ENCODE assay signal across 1 cellular context in the genomic region with DNA sequence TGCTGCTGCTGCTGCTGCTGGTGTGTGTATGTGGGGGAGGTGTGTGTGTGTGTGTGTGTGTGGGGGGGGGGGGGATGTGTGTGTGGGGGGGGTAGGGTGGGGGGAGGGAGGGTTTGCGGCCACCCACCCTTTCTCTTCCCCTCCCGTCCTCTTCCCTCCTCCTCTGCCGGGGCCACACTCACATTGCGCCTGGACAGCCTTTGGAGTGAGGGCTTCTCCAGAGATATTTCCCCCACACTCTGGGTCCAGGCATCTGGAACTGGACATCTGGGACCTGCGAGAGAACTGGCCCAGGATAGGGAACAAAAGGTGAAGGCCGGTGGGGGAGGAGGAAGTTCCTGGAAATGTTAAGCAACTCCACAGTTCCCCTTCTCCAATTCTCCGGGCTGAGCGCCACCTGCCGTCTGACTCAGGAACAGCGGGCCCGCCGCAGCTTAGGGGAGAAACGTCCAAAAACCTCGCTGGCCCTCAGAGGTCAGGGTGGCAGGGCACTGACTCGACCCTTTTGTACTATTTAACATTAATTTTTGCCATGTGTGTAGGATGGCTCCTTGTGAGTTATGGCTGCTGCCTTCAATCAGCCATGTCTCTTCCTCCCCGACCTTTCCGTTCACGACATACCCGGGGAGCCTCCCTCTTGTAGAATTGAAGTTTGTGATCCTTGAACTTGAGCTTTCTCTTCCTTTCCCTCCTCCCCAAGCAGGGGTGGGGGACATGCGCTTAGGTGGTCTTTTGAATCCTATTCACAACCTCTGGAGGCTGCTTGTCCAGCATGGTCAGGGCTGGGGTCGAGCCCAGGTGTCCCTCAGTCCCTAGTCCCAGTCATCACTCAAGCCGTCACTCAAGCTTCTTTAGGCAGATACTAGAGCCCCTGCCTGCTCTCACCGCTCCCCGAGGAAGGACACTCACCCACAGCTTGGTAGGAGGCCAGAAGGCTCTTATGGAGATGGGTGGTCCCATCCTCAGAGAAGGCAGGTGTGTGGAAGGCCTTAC.
TF ChIP-seq lines count a peak whose summit lies in the region.

A gene with protein sequence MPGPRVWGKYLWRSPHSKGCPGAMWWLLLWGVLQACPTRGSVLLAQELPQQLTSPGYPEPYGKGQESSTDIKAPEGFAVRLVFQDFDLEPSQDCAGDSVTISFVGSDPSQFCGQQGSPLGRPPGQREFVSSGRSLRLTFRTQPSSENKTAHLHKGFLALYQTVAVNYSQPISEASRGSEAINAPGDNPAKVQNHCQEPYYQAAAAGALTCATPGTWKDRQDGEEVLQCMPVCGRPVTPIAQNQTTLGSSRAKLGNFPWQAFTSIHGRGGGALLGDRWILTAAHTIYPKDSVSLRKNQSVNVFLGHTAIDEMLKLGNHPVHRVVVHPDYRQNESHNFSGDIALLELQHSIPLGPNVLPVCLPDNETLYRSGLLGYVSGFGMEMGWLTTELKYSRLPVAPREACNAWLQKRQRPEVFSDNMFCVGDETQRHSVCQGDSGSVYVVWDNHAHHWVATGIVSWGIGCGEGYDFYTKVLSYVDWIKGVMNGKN (minus strand): TSS at position 287 of the 993 bp plus-strand sequence. CDS start 34 bp downstream, at position 253.

TF ChIP-seq in HepG2, 621 proteins besides CTCF, POLR2A, EP300 and RAD21 (continued from another document and continues in another):
- TF ChIP-seq HMG20B (CRISPR knock-in tag; conservative IDR thresholded peaks at IDR 0.05), result peak; percentile 57; the same call in 1 of the 2 replicates
- TF ChIP-seq REL (CRISPR knock-in tag; conservative IDR thresholded peaks at IDR 0.05), result 0 out of 2 replicates have a peak, but pooled peaks have one; percentile 35
- no peak for TF ChIP-seq ZNF225 (CRISPR knock-in tag; IDR thresholded peaks at IDR 0.05)
- peak; percentile 71 for TF ChIP-seq PPARG (CRISPR knock-in tag; conservative IDR thresholded peaks at IDR 0.05)
- TF ChIP-seq, protein P1, sequence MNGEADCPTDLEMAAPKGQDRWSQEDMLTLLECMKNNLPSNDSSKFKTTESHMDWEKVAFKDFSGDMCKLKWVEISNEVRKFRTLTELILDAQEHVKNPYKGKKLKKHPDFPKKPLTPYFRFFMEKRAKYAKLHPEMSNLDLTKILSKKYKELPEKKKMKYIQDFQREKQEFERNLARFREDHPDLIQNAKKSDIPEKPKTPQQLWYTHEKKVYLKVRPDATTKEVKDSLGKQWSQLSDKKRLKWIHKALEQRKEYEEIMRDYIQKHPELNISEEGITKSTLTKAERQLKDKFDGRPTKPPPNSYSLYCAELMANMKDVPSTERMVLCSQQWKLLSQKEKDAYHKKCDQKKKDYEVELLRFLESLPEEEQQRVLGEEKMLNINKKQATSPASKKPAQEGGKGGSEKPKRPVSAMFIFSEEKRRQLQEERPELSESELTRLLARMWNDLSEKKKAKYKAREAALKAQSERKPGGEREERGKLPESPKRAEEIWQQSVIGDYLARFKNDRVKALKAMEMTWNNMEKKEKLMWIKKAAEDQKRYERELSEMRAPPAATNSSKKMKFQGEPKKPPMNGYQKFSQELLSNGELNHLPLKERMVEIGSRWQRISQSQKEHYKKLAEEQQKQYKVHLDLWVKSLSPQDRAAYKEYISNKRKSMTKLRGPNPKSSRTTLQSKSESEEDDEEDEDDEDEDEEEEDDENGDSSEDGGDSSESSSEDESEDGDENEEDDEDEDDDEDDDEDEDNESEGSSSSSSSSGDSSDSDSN (CRISPR knock-in tag; IDR thresholded peaks at IDR 0.05), result 0 out of 2 replicates have a peak, but pooled peaks have one; percentile 2
- peak; percentile 61; the same call in 1 of the 2 replicates for TF ChIP-seq ZBTB43 (CRISPR knock-in tag; conservative IDR thresholded peaks at IDR 0.05)
- peak; percentile 86 for TF ChIP-seq NCOA2 (CRISPR knock-in tag; IDR thresholded peaks at IDR 0.05)
- TF ChIP-seq, protein P2, sequence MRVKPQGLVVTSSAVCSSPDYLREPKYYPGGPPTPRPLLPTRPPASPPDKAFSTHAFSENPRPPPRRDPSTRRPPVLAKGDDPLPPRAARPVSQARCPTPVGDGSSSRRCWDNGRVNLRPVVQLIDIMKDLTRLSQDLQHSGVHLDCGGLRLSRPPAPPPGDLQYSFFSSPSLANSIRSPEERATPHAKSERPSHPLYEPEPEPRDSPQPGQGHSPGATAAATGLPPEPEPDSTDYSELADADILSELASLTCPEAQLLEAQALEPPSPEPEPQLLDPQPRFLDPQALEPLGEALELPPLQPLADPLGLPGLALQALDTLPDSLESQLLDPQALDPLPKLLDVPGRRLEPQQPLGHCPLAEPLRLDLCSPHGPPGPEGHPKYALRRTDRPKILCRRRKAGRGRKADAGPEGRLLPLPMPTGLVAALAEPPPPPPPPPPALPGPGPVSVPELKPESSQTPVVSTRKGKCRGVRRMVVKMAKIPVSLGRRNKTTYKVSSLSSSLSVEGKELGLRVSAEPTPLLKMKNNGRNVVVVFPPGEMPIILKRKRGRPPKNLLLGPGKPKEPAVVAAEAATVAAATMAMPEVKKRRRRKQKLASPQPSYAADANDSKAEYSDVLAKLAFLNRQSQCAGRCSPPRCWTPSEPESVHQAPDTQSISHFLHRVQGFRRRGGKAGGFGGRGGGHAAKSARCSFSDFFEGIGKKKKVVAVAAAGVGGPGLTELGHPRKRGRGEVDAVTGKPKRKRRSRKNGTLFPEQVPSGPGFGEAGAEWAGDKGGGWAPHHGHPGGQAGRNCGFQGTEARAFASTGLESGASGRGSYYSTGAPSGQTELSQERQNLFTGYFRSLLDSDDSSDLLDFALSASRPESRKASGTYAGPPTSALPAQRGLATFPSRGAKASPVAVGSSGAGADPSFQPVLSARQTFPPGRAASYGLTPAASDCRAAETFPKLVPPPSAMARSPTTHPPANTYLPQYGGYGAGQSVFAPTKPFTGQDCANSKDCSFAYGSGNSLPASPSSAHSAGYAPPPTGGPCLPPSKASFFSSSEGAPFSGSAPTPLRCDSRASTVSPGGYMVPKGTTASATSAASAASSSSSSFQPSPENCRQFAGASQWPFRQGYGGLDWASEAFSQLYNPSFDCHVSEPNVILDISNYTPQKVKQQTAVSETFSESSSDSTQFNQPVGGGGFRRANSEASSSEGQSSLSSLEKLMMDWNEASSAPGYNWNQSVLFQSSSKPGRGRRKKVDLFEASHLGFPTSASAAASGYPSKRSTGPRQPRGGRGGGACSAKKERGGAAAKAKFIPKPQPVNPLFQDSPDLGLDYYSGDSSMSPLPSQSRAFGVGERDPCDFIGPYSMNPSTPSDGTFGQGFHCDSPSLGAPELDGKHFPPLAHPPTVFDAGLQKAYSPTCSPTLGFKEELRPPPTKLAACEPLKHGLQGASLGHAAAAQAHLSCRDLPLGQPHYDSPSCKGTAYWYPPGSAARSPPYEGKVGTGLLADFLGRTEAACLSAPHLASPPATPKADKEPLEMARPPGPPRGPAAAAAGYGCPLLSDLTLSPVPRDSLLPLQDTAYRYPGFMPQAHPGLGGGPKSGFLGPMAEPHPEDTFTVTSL (CRISPR knock-in tag; IDR thresholded peaks at IDR 0.05; ENCODE audit: borderline replicate concordance), result no peak
- TF ChIP-seq ZNF121 (CRISPR knock-in tag; IDR thresholded peaks at IDR 0.05), result no peak; the same call in 1 of the 2 replicates
- TF ChIP-seq ZNF569 (CRISPR knock-in tag; IDR thresholded peaks at IDR 0.05; ENCODE audit: borderline replicate concordance), result no peak
- TF ChIP-seq ZNF562 (CRISPR knock-in tag; IDR thresholded peaks at IDR 0.05; ENCODE audit: borderline replicate concordance), result no peak
- TF ChIP-seq, protein P3, sequence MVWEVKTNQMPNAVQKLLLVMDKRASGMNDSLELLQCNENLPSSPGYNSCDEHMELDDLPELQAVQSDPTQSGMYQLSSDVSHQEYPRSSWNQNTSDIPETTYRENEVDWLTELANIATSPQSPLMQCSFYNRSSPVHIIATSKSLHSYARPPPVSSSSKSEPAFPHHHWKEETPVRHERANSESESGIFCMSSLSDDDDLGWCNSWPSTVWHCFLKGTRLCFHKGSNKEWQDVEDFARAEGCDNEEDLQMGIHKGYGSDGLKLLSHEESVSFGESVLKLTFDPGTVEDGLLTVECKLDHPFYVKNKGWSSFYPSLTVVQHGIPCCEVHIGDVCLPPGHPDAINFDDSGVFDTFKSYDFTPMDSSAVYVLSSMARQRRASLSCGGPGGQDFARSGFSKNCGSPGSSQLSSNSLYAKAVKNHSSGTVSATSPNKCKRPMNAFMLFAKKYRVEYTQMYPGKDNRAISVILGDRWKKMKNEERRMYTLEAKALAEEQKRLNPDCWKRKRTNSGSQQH (CRISPR knock-in tag; IDR thresholded peaks at IDR 0.05; ENCODE audit: low read depth), result no peak; the same call in 1 of the 2 replicates
- TF ChIP-seq KDM1A (CRISPR knock-in tag; IDR thresholded peaks at IDR 0.05), result no peak
- peak; percentile 68 for TF ChIP-seq RBM22 (optimal IDR thresholded peaks at IDR 0.05; ENCODE audit: low read length)
- TF ChIP-seq DMAP1 (CRISPR knock-in tag; IDR thresholded peaks at IDR 0.05), result no peak
- TF ChIP-seq ZNF572 (CRISPR knock-in tag; IDR thresholded peaks at IDR 0.05), result no peak
- TF ChIP-seq ZNF674 (CRISPR knock-in tag; IDR thresholded peaks at IDR 0.05; ENCODE audit: low read depth), result no peak
- no peak for TF ChIP-seq ZZZ3 (CRISPR knock-in tag; IDR thresholded peaks at IDR 0.05; ENCODE audit: borderline replicate concordance)
- peak; percentile 68; the same call in 1 of the 2 replicates for TF ChIP-seq ZNF749 (CRISPR knock-in tag; IDR thresholded peaks at IDR 0.05; ENCODE audit: borderline replicate concordance)
- no peak; the same call in 1 of the 2 replicates for TF ChIP-seq MIER3 (CRISPR knock-in tag; IDR thresholded peaks at IDR 0.05; ENCODE audit: borderline replicate concordance)
- TF ChIP-seq ZNF781 (CRISPR knock-in tag; IDR thresholded peaks at IDR 0.05; ENCODE audit: borderline replicate concordance, not compliant biosample characterization), result no peak
- peak; percentile 74 for TF ChIP-seq BRD4 (CRISPR knock-in tag; IDR thresholded peaks at IDR 0.05)
- no peak for TF ChIP-seq ZBTB21 (CRISPR knock-in tag; IDR thresholded peaks at IDR 0.05)
- no peak; the same call in 1 of the 2 replicates for TF ChIP-seq NFKB2 (CRISPR knock-in tag; IDR thresholded peaks at IDR 0.05; ENCODE audit: borderline replicate concordance)
- TF ChIP-seq TEF (CRISPR knock-in tag; IDR thresholded peaks at IDR 0.05), result no peak
- TF ChIP-seq ZKSCAN1 (IDR thresholded peaks at IDR 0.05; ENCODE audit: low read length), result no peak
- TF ChIP-seq HNRNPUL1 (IDR thresholded peaks at IDR 0.05; ENCODE audit: low read depth, low read length), result no peak
- TF ChIP-seq CC2D1A (CRISPR knock-in tag; IDR thresholded peaks at IDR 0.05), result no peak
- no peak for TF ChIP-seq HNRNPK (IDR thresholded peaks at IDR 0.05; ENCODE audit: low read depth, low read length, poor library complexity, severe bottlenecking)
- TF ChIP-seq ZNF746 (CRISPR knock-in tag; IDR thresholded peaks at IDR 0.05), result peak; percentile 86
- no peak for TF ChIP-seq USF2 (IDR thresholded peaks at IDR 0.05; ENCODE audit: low read depth, low read length)
- no peak for TF ChIP-seq USF2 (CRISPR knock-in tag; IDR thresholded peaks at IDR 0.05; ENCODE audit: borderline replicate concordance)
- peak; percentile 50 for TF ChIP-seq HDAC1 (CRISPR knock-in tag; IDR thresholded peaks at IDR 0.05)
- no peak for TF ChIP-seq ZNF839 (CRISPR knock-in tag; IDR thresholded peaks at IDR 0.05; ENCODE audit: borderline replicate concordance)
- no peak for TF ChIP-seq SYNCRIP (IDR thresholded peaks at IDR 0.05; ENCODE audit: insufficient read depth, low read depth, low read length)
- TF ChIP-seq SIN3A (IDR thresholded peaks at IDR 0.05; ENCODE audit: borderline replicate concordance, low read depth, low read length), result no peak; the same call in 1 of the 2 replicates
- no peak for TF ChIP-seq HES4 (CRISPR knock-in tag; IDR thresholded peaks at IDR 0.05; ENCODE audit: borderline replicate concordance)
- TF ChIP-seq SMAD3 (CRISPR knock-in tag; IDR thresholded peaks at IDR 0.05), result 0 out of 2 replicates have a peak, but pooled peaks have one; percentile 54
- TF ChIP-seq BCLAF1 (IDR thresholded peaks at IDR 0.05), result no peak
